ENCODE assay signal across 26 cellular contexts in the genomic region with DNA sequence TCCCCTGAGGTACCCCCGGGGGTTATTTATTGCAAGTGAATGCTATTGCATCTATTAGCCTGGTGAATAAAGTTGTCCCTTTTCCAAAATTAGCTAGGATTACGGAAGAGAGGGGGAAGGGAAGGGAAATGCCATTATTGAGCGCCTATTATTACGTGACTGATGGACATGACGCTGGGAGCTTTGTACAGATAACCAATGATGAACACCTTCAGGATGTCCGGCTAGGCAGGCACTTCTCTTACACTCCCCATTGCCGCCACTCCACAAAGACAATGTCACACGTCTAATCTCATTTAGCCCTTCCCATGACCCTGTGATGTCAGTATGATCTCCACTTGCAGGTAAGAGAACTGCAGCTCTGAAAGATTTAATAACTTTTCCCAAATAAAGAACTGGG. TPM values are rescaled to one million over a fixed set of nuclear protein-coding genes. Genes with fewer than 3 reads are reported as not detected.
A peak's percentile ranks its signal among the peaks of the same experiment; 100 is the strongest.
DNase-seq lines count a peak whose midpoint lies in the region; ATAC-seq and TF ChIP-seq lines count a peak whose summit lies in the region.
"Had no signal": no experiment of that assay in that cellular context is flagged by ENCODE, and none has a peak within 500 bp of the region (broad histone marks: within the 10 kb centered on the region; RNA-seq: fewer than 3 reads in every experiment).

No MANE protein-coding gene starts in this region.

- peak overlapping the region; percentile 1 for H3K4me3 Mint-ChIP-seq in Calu3 (ENCODE audit: low read depth, unreplicated experiment)
- H3K4me3 Mint-ChIP-seq: B cell; CD4-positive, alpha-beta T cell; CD8-positive, alpha-beta T cell had no signal

- no peaks in the 10 kb centered on the region for H3K36me3 ChIP-seq in gastrocnemius medialis
- H3K36me3 ChIP-seq: BLaER1 treated with 17β-estradiol and CSF1 and Interleukin-3, amounts not matched to agents 10 nM and 100 nM had no signal

- no peak overlapping the region for H3K27ac ChIP-seq in gastrocnemius medialis
- H3K27ac ChIP-seq: 22Rv1; A549; BLaER1 treated with 17β-estradiol and CSF1 and Interleukin-3, amounts not matched to agents 10 nM and 100 nM; C4-2B had no signal

- in situ Hi-C loops in gastrocnemius medialis (cut with MboI; ENCODE audit: low sequenced_read_pairs in 4 of 4): no loop called here

- DNase-seq in cardiac septum (ENCODE audit: low spot score): peak; percentile 47
- no peak for DNase-seq in Right ventricle myocardium superior
- no peak for DNase-seq in Calu3
- DNase-seq in dermis microvascular lymphatic vessel endothelial cell (ENCODE audit: low read depth in 2 of 2): peak; percentile 47 to 73
- DNase-seq in gastrocnemius medialis: no peak
- DNase-seq in HEK293T (ENCODE audit: extremely low spot score): no peak
- no peak for DNase-seq in HuH-7 (ENCODE audit: low spot score)
- DNase-seq: AML-193; Caco-2; CD4-positive, alpha-beta T cell; CD8-positive, alpha-beta T cell; DMS 273 treated with DMSO at 0.1 percent for 48 hours; DMS153; DMS53; DMS79; DND-41; EL; GDM1 had no signal

- ATAC-seq in Right ventricle myocardium superior (ENCODE audit: poor library complexity) (no peak), gastrocnemius medialis (peak; percentile 11)
- ATAC-seq: A549; CD8-positive, alpha-beta T cell; GM12878 had no signal

- POLR2A ChIA-PET in HEK293T (lab: Yijun Ruan, JAX): no interaction called here

- BruUV-seq in Calu3 (replicated peaks; lab: Mats Ljungman, UMichigan): no TSS peak

- peaks cover 48% of the 10 kb centered on the region for H3K4me1 Mint-ChIP-seq in Calu3 (ENCODE audit: low read depth, unreplicated experiment)

- no peaks in the 10 kb centered on the region for H3K27me3 ChIP-seq in gastrocnemius medialis
- H3K27me3 ChIP-seq: BLaER1 treated with 17β-estradiol and CSF1 and Interleukin-3, amounts not matched to agents 10 nM and 100 nM had no signal

- H3K4me1 ChIP-seq in gastrocnemius medialis: peaks cover 0 to 2% of the 10 kb centered on the region in 2 donors
- H3K4me1 ChIP-seq: A549, Caco-2 had no signal

- no peak overlapping the region for H3K4me3 ChIP-seq in gastrocnemius medialis
- H3K4me3 ChIP-seq: A549; BLaER1 treated with 17β-estradiol and CSF1 and Interleukin-3, amounts not matched to agents 10 nM and 100 nM; GM12878 had no signal

- CTCF ChIA-PET in Calu3 (lab: Charles Lee) (interaction anchor here (0.6 to 4.4 kb wide), 3 partner anchors 48 to 1069 kb away, joined by 3 to 115 read pairs (median 7); no protein-coding TSS in a partner anchor), HEK293T (lab: Yijun Ruan, JAX) (interaction anchor here (1.0 to 3.7 kb wide), 5 partner anchors 41 to 159 kb away, joined by 3 to 54 read pairs (median 11); no protein-coding TSS in a partner anchor)

- intact Hi-C loops in cardiac septum (cut with DNase I): no loop called here
- intact Hi-C loops in Right ventricle myocardium superior (cut with DNase I): loop anchor here (5.0 kb wide), 1 partner anchor 156 kb away; no protein-coding TSS in a partner anchor
- intact Hi-C loops in Calu3 (cut with micrococcal nuclease; ENCODE audit: unreplicated experiment): no loop called here
- intact Hi-C loops in gastrocnemius medialis (cut with DNase I; ENCODE audit: low total_unique reads): no loop called here

- no peaks in the 10 kb centered on the region for H3K27me3 Mint-ChIP-seq in Calu3 (ENCODE audit: unreplicated experiment)
- H3K27me3 Mint-ChIP-seq: CD4-positive, alpha-beta T cell had no signal

- TF ChIP-seq POLR2A in gastrocnemius medialis (IDR thresholded peaks at IDR 0.05): no peak

- no peaks in the 10 kb centered on the region for H3K9me3 ChIP-seq in gastrocnemius medialis
- H3K9me3 ChIP-seq: A549, Caco-2 had no signal

- peaks cover 97% of the 10 kb centered on the region for H3K36me3 Mint-ChIP-seq in Calu3 (ENCODE audit: insufficient read depth, unreplicated experiment)
- H3K36me3 Mint-ChIP-seq: CD8-positive, alpha-beta T cell had no signal

- H3K9me3 Mint-ChIP-seq in Calu3 (ENCODE audit: low read depth, unreplicated experiment): no peaks in the 10 kb centered on the region
- H3K9me3 Mint-ChIP-seq: CD4-positive, alpha-beta T cell; CD8-positive, alpha-beta T cell had no signal

- peak overlapping the region; percentile 40 for H3K27ac Mint-ChIP-seq in Calu3 (ENCODE audit: unreplicated experiment)
- H3K27ac Mint-ChIP-seq: B cell; CD4-positive, alpha-beta T cell; CD8-positive, alpha-beta T cell had no signal

- TF ChIP-seq CTCF in Calu3 (IDR thresholded peaks at IDR 0.05; ENCODE audit: unreplicated experiment) (no peak), gastrocnemius medialis (IDR thresholded peaks at IDR 0.05 in 4 of 5, conservative IDR thresholded peaks at IDR 0.05 in 1 of 5) (no peak)

TF ChIP-seq in HEK293T, 16 proteins besides CTCF, POLR2A, EP300 and RAD21:
- no peak for TF ChIP-seq L3MBTL2 (conservative IDR thresholded peaks at IDR 0.05)
- no peak for TF ChIP-seq ELF4 (IDR thresholded peaks at IDR 0.05)

RNA-seq across cellular contexts. Expression of gene GABRP, which starts 9.4 kb away (rescaled TPM):
- total RNA-seq in cardiac septum (0.30 TPM), Right ventricle myocardium superior (0.13 TPM), Calu3 (2022) (1,275 and 1,278 TPM in 2 replicates), dermis microvascular lymphatic vessel endothelial cell (1.1 and 1.2 TPM in 2 replicates), gastrocnemius medialis (not detected)
- total RNA-seq: A172; B cell; CD4-positive, alpha-beta T cell; CD8-positive, alpha-beta T cell; G401; GM12878 had no signal

Comparison
In these comparisons a context has a peak if more than half of its experiments do, and no peak if none do; other contexts are left out.
1. DNase-seq: peak in cardiac septum (single experiment) and dermis microvascular lymphatic vessel endothelial cell (2 of 2); none in Right ventricle myocardium superior (single experiment), Calu3 (single experiment), gastrocnemius medialis (0 of 2), HEK293T (single experiment) and HuH-7 (single experiment).
2. RNA of gene GABRP, which starts 9.4 kb away (total RNA-seq): 1,275 to 1,278 TPM in Calu3; 1.1 to 1.2 TPM in dermis microvascular lymphatic vessel endothelial cell, 0.30 TPM in cardiac septum (single experiment), 0.13 TPM in Right ventricle myocardium superior (single experiment) and not detected in gastrocnemius medialis; every median in the first group is over 100 times any median in the second.